In the genomic region with DNA sequence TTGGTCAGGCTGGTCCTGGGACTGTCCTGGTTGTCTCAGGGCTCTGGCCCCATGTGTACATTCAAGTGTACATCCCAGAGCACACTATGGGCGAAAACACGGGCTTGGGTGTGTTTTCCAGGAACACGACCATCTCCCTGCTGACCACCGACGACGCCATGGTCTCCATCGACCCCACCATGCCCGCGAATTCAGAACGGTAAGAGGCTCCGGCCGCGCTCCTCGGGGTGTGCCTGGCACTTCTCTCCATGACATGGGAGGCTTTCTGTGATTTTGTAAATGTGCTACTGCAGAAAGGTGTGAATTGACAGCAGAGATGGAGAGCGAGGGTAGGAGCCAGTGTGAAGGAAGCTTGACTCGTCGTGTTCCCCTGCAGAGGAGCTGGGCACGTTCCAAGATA, we compare ENCODE assay signal across 17 cellular contexts. TPM values are rescaled to one million over a fixed set of nuclear protein-coding genes. Genes with fewer than 3 reads are reported as not detected.
A peak's percentile ranks its signal among the peaks of the same experiment; 100 is the strongest.
DNase-seq lines count a peak whose midpoint lies in the region; ATAC-seq and TF ChIP-seq lines count a peak whose summit lies in the region.
"Had no signal": no experiment of that assay in that cellular context is flagged by ENCODE, and none has a peak within 500 bp of the region (broad histone marks: within the 10 kb centered on the region; RNA-seq: fewer than 3 reads in every experiment).

No MANE protein-coding gene starts in this region.

- TF ChIP-seq CTCF in activated CD8-positive, alpha-beta T cell treated with anti-CD3 and anti-CD28 coated beads for 36 hours (IDR thresholded peaks at IDR 0.05): no peak
- TF ChIP-seq CTCF in CD4-positive, alpha-beta T cell (IDR thresholded peaks at IDR 0.05): no peak
- no peak for TF ChIP-seq CTCF in spleen (IDR thresholded peaks at IDR 0.05 in 8 of 11, conservative IDR thresholded peaks at IDR 0.05 in 3 of 11)

- no peaks in the 10 kb centered on the region for H3K36me3 Mint-ChIP-seq in activated CD8-positive, alpha-beta T cell treated with anti-CD3 and anti-CD28 coated beads for 36 hours (ENCODE audit: low read depth)
- H3K36me3 Mint-ChIP-seq in activated CD8-positive, alpha-beta T cell treated with anti-CD3 and anti-CD28 coated beads, Interleukin-2, amount 10 ng/mL, durations not matched to agents 7 days and 5 days (ENCODE audit: low read depth): peaks cover 2% of the 10 kb centered on the region
- peaks cover 22% of the 10 kb centered on the region for H3K36me3 Mint-ChIP-seq in CD4-positive, alpha-beta T cell (ENCODE audit: low read depth)
- H3K36me3 Mint-ChIP-seq in activated T-helper 17 cell treated with anti-CD3 and anti-CD28 coated beads, Interleukin-2, amount 50 U/mL, for 72 hours (ENCODE audit: low read depth): no peaks in the 10 kb centered on the region

- POLR2A ChIA-PET in activated CD8-positive, alpha-beta T cell treated with anti-CD3 and anti-CD28 coated beads for 36 hours (lab: Charles Lee): no interaction called here
- POLR2A ChIA-PET in activated CD8-positive, alpha-beta T cell treated with anti-CD3 and anti-CD28 coated beads, Interleukin-2, amount 10 ng/mL, durations not matched to agents 7 days and 5 days (lab: Charles Lee): no interaction called here
- POLR2A ChIA-PET in CD4-positive, alpha-beta T cell (lab: Charles Lee): no interaction called here

- H3K4me1 Mint-ChIP-seq in activated CD8-positive, alpha-beta T cell treated with anti-CD3 and anti-CD28 coated beads for 36 hours (ENCODE audit: low read depth): peaks cover 28% of the 10 kb centered on the region
- peaks cover 32% of the 10 kb centered on the region for H3K4me1 Mint-ChIP-seq in activated CD8-positive, alpha-beta T cell treated with anti-CD3 and anti-CD28 coated beads, Interleukin-2, amount 10 ng/mL, durations not matched to agents 7 days and 5 days (ENCODE audit: low read depth)
- H3K4me1 Mint-ChIP-seq in CD4-positive, alpha-beta T cell (ENCODE audit: low read depth): peaks cover 26% of the 10 kb centered on the region
- H3K4me1 Mint-ChIP-seq in activated T-helper 17 cell treated with anti-CD3 and anti-CD28 coated beads, Interleukin-2, amount 50 U/mL, for 72 hours: peaks cover 14% of the 10 kb centered on the region

- no peak for DNase-seq in activated CD8-positive, alpha-beta T cell treated with anti-CD3 and anti-CD28 coated beads for 36 hours
- DNase-seq in activated CD8-positive, alpha-beta T cell treated with anti-CD3 and anti-CD28 coated beads, Interleukin-2, amount 10 ng/mL, durations not matched to agents 7 days and 5 days: no peak
- no peak for DNase-seq in CD4-positive, alpha-beta T cell
- DNase-seq in spleen: peak; percentile 56
- no peak for DNase-seq in stimulated activated CD4-positive, alpha-beta T cell treated with anti-CD3 and anti-CD28 coated beads, Interleukin-4, amount 100 ng/mL, for 4 hours
- DNase-seq: ACHN; C1 segment of cervical spinal cord; CD4-positive, alpha-beta memory T cell; COR-L47; DMS153; DMS79 treated with DMSO at 0.1 percent for 48 hours; EL; HFFc6 had no signal

- no peaks in the 10 kb centered on the region for H3K9me3 Mint-ChIP-seq in activated CD8-positive, alpha-beta T cell treated with anti-CD3 and anti-CD28 coated beads for 36 hours
- H3K9me3 Mint-ChIP-seq in activated CD8-positive, alpha-beta T cell treated with anti-CD3 and anti-CD28 coated beads, Interleukin-2, amount 10 ng/mL, durations not matched to agents 7 days and 5 days (ENCODE audit: insufficient read depth): no peaks in the 10 kb centered on the region
- no peaks in the 10 kb centered on the region for H3K9me3 Mint-ChIP-seq in CD4-positive, alpha-beta T cell
- H3K9me3 Mint-ChIP-seq in activated T-helper 17 cell treated with anti-CD3 and anti-CD28 coated beads, Interleukin-2, amount 50 U/mL, for 72 hours: no peaks in the 10 kb centered on the region
- H3K9me3 Mint-ChIP-seq: CD4-positive, alpha-beta memory T cell had no signal

- CTCF ChIA-PET in activated CD8-positive, alpha-beta T cell treated with anti-CD3 and anti-CD28 coated beads for 36 hours (lab: Charles Lee): no interaction called here
- CTCF ChIA-PET in activated CD8-positive, alpha-beta T cell treated with anti-CD3 and anti-CD28 coated beads, Interleukin-2, amount 10 ng/mL, durations not matched to agents 7 days and 5 days (lab: Charles Lee): no interaction called here
- CTCF ChIA-PET in CD4-positive, alpha-beta T cell (lab: Charles Lee): no interaction called here

- no peak for ATAC-seq in activated CD8-positive, alpha-beta T cell treated with anti-CD3 and anti-CD28 coated beads for 36 hours
- ATAC-seq in activated CD8-positive, alpha-beta T cell treated with anti-CD3 and anti-CD28 coated beads, Interleukin-2, amount 10 ng/mL, durations not matched to agents 7 days and 5 days: no peak
- ATAC-seq in CD4-positive, alpha-beta T cell (ENCODE audit: poor library complexity): no peak
- ATAC-seq in activated T-helper 17 cell treated with anti-CD3 and anti-CD28 coated beads, Interleukin-2, amount 50 U/mL, for 72 hours (replicated peaks): no peak
- ATAC-seq in GM18907 (IDR thresholded peaks at IDR 0.05; ENCODE audit: unreplicated experiment): no peak

- H3K36me3 ChIP-seq in spleen: peaks cover 0 to 38% (median 3%) of the 10 kb centered on the region in 6 donors
- H3K36me3 ChIP-seq: HAP-1 had no signal

- H3K27ac ChIP-seq in CD4-positive, alpha-beta T cell (ENCODE audit: low read depth, low read length): no peak overlapping the region
- H3K27ac ChIP-seq in spleen: no peak overlapping the region

- no peak overlapping the region for H3K4me3 ChIP-seq in spleen
- H3K4me3 ChIP-seq: HAP-1 had no signal

- 93 to 95% (median 95%) methylated on average over 18 of the region's 18 CpGs for WGBS in spleen, 5 donors

- no peaks in the 10 kb centered on the region for H3K27me3 Mint-ChIP-seq in activated CD8-positive, alpha-beta T cell treated with anti-CD3 and anti-CD28 coated beads for 36 hours
- H3K27me3 Mint-ChIP-seq in activated CD8-positive, alpha-beta T cell treated with anti-CD3 and anti-CD28 coated beads, Interleukin-2, amount 10 ng/mL, durations not matched to agents 7 days and 5 days (ENCODE audit: low read depth): no peaks in the 10 kb centered on the region
- H3K27me3 Mint-ChIP-seq in CD4-positive, alpha-beta T cell: no peaks in the 10 kb centered on the region
- no peaks in the 10 kb centered on the region for H3K27me3 Mint-ChIP-seq in activated T-helper 17 cell treated with anti-CD3 and anti-CD28 coated beads, Interleukin-2, amount 50 U/mL, for 72 hours
- H3K27me3 Mint-ChIP-seq: CD4-positive, alpha-beta memory T cell had no signal

- TF ChIP-seq POLR2A in spleen (IDR thresholded peaks at IDR 0.05): no peak

- peaks cover 0 to 24% (median 15%) of the 10 kb centered on the region in 6 donors for H3K4me1 ChIP-seq in spleen
- H3K4me1 ChIP-seq: HAP-1 had no signal

- no peak overlapping the region for H3K4me3 Mint-ChIP-seq in activated CD8-positive, alpha-beta T cell treated with anti-CD3 and anti-CD28 coated beads for 36 hours
- H3K4me3 Mint-ChIP-seq in activated CD8-positive, alpha-beta T cell treated with anti-CD3 and anti-CD28 coated beads, Interleukin-2, amount 10 ng/mL, durations not matched to agents 7 days and 5 days: no peak overlapping the region
- H3K4me3 Mint-ChIP-seq in CD4-positive, alpha-beta T cell: peak overlapping the region; percentile 25
- H3K4me3 Mint-ChIP-seq in activated T-helper 17 cell treated with anti-CD3 and anti-CD28 coated beads, Interleukin-2, amount 50 U/mL, for 72 hours: no peak overlapping the region
- H3K4me3 Mint-ChIP-seq: CD4-positive, alpha-beta memory T cell; HFFc6 had no signal

- no peaks in the 10 kb centered on the region for H3K27me3 ChIP-seq in CD4-positive, alpha-beta T cell (ENCODE audit: control insufficient read depth, insufficient read depth, low read length)
- H3K27me3 ChIP-seq in spleen (replicated peaks in 1 of 7): peaks cover 0 to 13% (median 0%) of the 10 kb centered on the region in 7 donors

- intact Hi-C loops in activated CD8-positive, alpha-beta T cell treated with anti-CD3 and anti-CD28 coated beads for 36 hours (cut with micrococcal nuclease): no loop called here
- intact Hi-C loops in CD4-positive, alpha-beta T cell (cut with DNase I, micrococcal nuclease): loop anchor here in 1 of 2 experiments (10.0 kb wide), 1 partner anchor 127 kb away; no protein-coding TSS in a partner anchor
- intact Hi-C loops in spleen (cut with DNase I; ENCODE audit: low total_unique reads): no loop called here

- peak overlapping the region; percentile 5 for H3K27ac Mint-ChIP-seq in activated CD8-positive, alpha-beta T cell treated with anti-CD3 and anti-CD28 coated beads for 36 hours
- no peak overlapping the region for H3K27ac Mint-ChIP-seq in activated CD8-positive, alpha-beta T cell treated with anti-CD3 and anti-CD28 coated beads, Interleukin-2, amount 10 ng/mL, durations not matched to agents 7 days and 5 days
- no peak overlapping the region for H3K27ac Mint-ChIP-seq in CD4-positive, alpha-beta T cell
- peak overlapping the region; percentile 51 for H3K27ac Mint-ChIP-seq in activated T-helper 17 cell treated with anti-CD3 and anti-CD28 coated beads, Interleukin-2, amount 50 U/mL, for 72 hours
- H3K27ac Mint-ChIP-seq: HFFc6 had no signal

- no peaks in the 10 kb centered on the region for H3K9me3 ChIP-seq in CD4-positive, alpha-beta T cell (ENCODE audit: control insufficient read depth, low read length)
- H3K9me3 ChIP-seq in spleen: no peaks in the 10 kb centered on the region
- H3K9me3 ChIP-seq: HAP-1 had no signal

RNA-seq across cellular contexts. Expression of a gene that starts 34.4 kb away (rescaled TPM):
- total RNA-seq in activated CD8-positive, alpha-beta T cell treated with anti-CD3 and anti-CD28 coated beads for 36 hours: 10 to 100 TPM; 11.1 to 11.5 TPM
- 10 to 100 TPM in 1 of 2 experiments, 1 to 10 TPM in 1; 8.3 to 10.8 TPM for total RNA-seq in activated CD8-positive, alpha-beta T cell treated with anti-CD3 and anti-CD28 coated beads, Interleukin-2, amount 10 ng/mL, durations not matched to agents 7 days and 5 days
- 10 to 100 TPM; 12.6 to 13.2 TPM for total RNA-seq in CD4-positive, alpha-beta T cell
- 1 to 10 TPM in 1 of 2 donors, under 1 TPM in 1; 0.95 to 6.9 TPM for total RNA-seq in activated T-helper 17 cell treated with anti-CD3 and anti-CD28 coated beads, Interleukin-2, amount 50 U/mL, for 72 hours
- total RNA-seq in spleen: 10 to 100 TPM; 15.1 to 45.5 (median 24.9) TPM
- polyA plus RNA-seq in spleen: 10 to 100 TPM in 2 of 3 donors, 1 to 10 TPM in 1; 7.9 to 33.5 (median 18.2) TPM
- total RNA-seq: A172, HFFc6 had no signal

Comparison
In these comparisons a context has a peak if more than half of its experiments do, and no peak if none do; other contexts are left out.
1. H3K27ac Mint-ChIP-seq: peak in activated CD8-positive, alpha-beta T cell treated with anti-CD3 and anti-CD28 coated beads for 36 hours (single experiment) and activated T-helper 17 cell treated with anti-CD3 and anti-CD28 coated beads, Interleukin-2, amount 50 U/mL, for 72 hours (single experiment); none in activated CD8-positive, alpha-beta T cell treated with anti-CD3 and anti-CD28 coated beads, Interleukin-2, amount 10 ng/mL, durations not matched to agents 7 days and 5 days (single experiment) and CD4-positive, alpha-beta T cell (single experiment).